Comparison of ENCODE assay signal across 9 cellular contexts in the genomic region with DNA sequence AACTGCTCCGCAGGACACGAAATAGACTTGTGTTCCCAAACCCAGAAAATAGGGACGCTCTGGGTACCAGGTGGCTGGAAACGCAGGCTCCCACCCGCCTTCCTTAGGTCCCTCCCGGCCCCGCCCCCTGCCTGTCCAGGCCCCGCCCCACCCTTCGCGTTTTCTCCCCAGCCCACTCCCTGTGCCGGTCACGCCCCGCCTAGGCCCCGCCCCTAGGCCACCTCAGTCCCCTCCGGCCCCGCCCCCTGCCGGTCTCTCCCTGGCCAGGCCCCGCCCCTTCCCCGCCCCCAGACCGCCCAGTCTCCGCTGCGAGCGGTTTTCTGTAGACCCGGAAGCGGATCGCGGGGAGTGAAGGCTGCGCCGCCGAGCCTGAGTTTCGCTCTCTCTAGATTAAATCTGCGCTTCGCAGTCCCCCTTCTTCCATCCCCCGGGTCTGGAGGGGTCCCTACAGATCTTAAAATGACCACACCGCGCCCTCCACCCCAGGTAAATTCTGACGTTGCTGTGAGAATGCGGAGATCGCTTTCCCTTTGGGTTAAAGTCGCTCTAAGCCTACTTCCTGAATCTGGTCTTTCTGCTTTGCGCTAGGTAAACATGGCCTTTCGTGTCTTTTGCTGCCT. TPM values are rescaled to one million over a fixed set of nuclear protein-coding genes. Genes with fewer than 3 reads are reported as not detected.
DNase-seq lines count a peak whose midpoint lies in the region; ATAC-seq, FAIRE-seq and TF ChIP-seq lines count a peak whose summit lies in the region.
"Had no signal": no experiment of that assay in that cellular context is flagged by ENCODE, and none has a peak within 500 bp of the region (broad histone marks: within the 10 kb centered on the region; RNA-seq: fewer than 3 reads in every experiment).

No MANE protein-coding gene starts in this region.

- H3K27me3 ChIP-seq in adipocyte (replicated peaks; ENCODE audit: control insufficient read depth, insufficient read depth, low read length) (no peaks in the 10 kb centered on the region), heart left ventricle (no peaks in the 10 kb centered on the region), pancreas (no peaks in the 10 kb centered on the region), thoracic aorta (replicated peaks; ENCODE audit: insufficient read depth) (no peaks in the 10 kb centered on the region)

- ATAC-seq in heart left ventricle: peak; percentile 94 to 98 (median 97)
- ATAC-seq in pancreas: peak; percentile 89 to 96 (median 91)
- ATAC-seq in thoracic aorta (ENCODE audit: insufficient number of reproducible peaks, low FRiP score, low read depth): peak; percentile 81
- ATAC-seq in HG03520 (IDR thresholded peaks at IDR 0.05; ENCODE audit: unreplicated experiment): no peak

- H3K9ac ChIP-seq in adipocyte (ENCODE audit: low read length): peak overlapping the region; percentile 91

- intact Hi-C loops in heart left ventricle (cut with DNase I) (loop anchor here (1.0 to 10.0 kb wide), 18 partner anchors 55 to 550 kb away; a partner anchor contains a TSS), pancreas (cut with DNase I) (loop anchor here in 1 of 3 donors (10.0 kb wide), 1 partner anchor 168 kb away; a partner anchor contains a TSS)

- no peak for TF ChIP-seq CTCF in heart left ventricle (IDR thresholded peaks at IDR 0.05)
- no peak for TF ChIP-seq CTCF in pancreas (IDR thresholded peaks at IDR 0.05)
- no peak for TF ChIP-seq CTCF in thoracic aorta (IDR thresholded peaks at IDR 0.05)

- peaks cover 10% of the 10 kb centered on the region for H3K4me1 ChIP-seq in adipocyte (ENCODE audit: control insufficient read depth, insufficient read depth, low read length)
- H3K4me1 ChIP-seq in heart left ventricle: peaks cover 0 to 31% (median 13%) of the 10 kb centered on the region in 12 donors
- no peaks in the 10 kb centered on the region for H3K4me1 ChIP-seq in pancreas
- H3K4me1 ChIP-seq in thoracic aorta (ENCODE audit: control insufficient read depth in 1 of 2, low read depth in 2 of 2): peaks cover 10 to 16% of the 10 kb centered on the region in 2 donors

- peak in 1 of 2 donors; percentile 84 for TF ChIP-seq POLR2A in heart left ventricle (IDR thresholded peaks at IDR 0.05)

- 0 to 1% (median 1%) methylated on average over 20 to 42 of the region's 42 CpGs for WGBS in heart left ventricle, 4 donors
- 1% methylated on average over 41 to 42 of the region's 42 CpGs for WGBS in pancreas, 2 donors

- H3K9me3 ChIP-seq in adipocyte (ENCODE audit: control insufficient read depth, low read length) (peaks cover 24% of the 10 kb centered on the region), heart left ventricle (peaks cover 0 to 43% (median 9%) of the 10 kb centered on the region in 12 donors), pancreas (no peaks in the 10 kb centered on the region), thoracic aorta (peaks cover 19% of the 10 kb centered on the region)

- peak; percentile 91 for DNase-seq in EH (ENCODE audit: low read depth)
- peak; percentile 69 for DNase-seq in HuH-7.5 (ENCODE audit: low spot score)
- DNase-seq in SKM-1 treated with dmso at 0.1 percent for 144 hours (lab: John Stamatoyannopoulos, UW; ENCODE audit: unreplicated experiment): peak; percentile 59
- DNase-seq in adipocyte (ENCODE audit: low read depth): peak; percentile 93
- peak; percentile 99 for DNase-seq in heart left ventricle
- DNase-seq in pancreas: peak; percentile 96 to 100 (median 99)
- peak; percentile 91 for DNase-seq in thoracic aorta (ENCODE audit: low spot score)

- H3K27ac ChIP-seq in heart left ventricle (peak overlapping the region; percentile 54 to 97 (median 84)), pancreas (peak overlapping the region; percentile 47 to 86 (median 72)), thoracic aorta (peak overlapping the region; percentile 83 to 94)

- no peak for FAIRE-seq in pancreas (lab: Jason Lieb, UNC)
- FAIRE-seq: islet of Langerhans had no signal

- H3K4me3 ChIP-seq in adipocyte (ENCODE audit: low read length): peak overlapping the region; percentile 93
- peak overlapping the region; percentile 22 to 98 (median 74) for H3K4me3 ChIP-seq in heart left ventricle
- peak overlapping the region; percentile 49 to 74 (median 56) for H3K4me3 ChIP-seq in pancreas
- H3K4me3 ChIP-seq in thoracic aorta: peak overlapping the region; percentile 100

- H3K36me3 ChIP-seq in adipocyte (ENCODE audit: control insufficient read depth, insufficient read depth, low read length, severe bottlenecking) (peaks cover 14% of the 10 kb centered on the region), heart left ventricle (peaks cover 0 to 15% (median 6%) of the 10 kb centered on the region in 9 donors), pancreas (no peaks in the 10 kb centered on the region), thoracic aorta (peaks cover 3% of the 10 kb centered on the region)

RNA-seq across cellular contexts. Expression of a gene that starts 3.7 kb away (rescaled TPM):
- total RNA-seq in heart left ventricle: 1 to 10 TPM in 4 of 9 donors, under 1 TPM in 5; 0.38 to 3.6 (median 1.00) TPM
- polyA plus RNA-seq in heart left ventricle: 1 to 10 TPM in 1 of 2 donors, under 1 TPM in 1; 0.85 to 1.2 TPM
- total RNA-seq in pancreas: 1 to 10 TPM; 1.4 to 4.0 (median 1.5) TPM
- polyA plus RNA-seq in pancreas: 1 to 10 TPM; 1.4 to 1.9 TPM
- 1 to 10 TPM; 4.5 to 6.6 TPM for total RNA-seq in thoracic aorta

RNA-seq across cellular contexts. Expression of a gene that starts 38.0 kb away (rescaled TPM):
- total RNA-seq in heart left ventricle (10 to 100 TPM in 1 of 9 donors, 1 to 10 TPM in 8; 5.3 to 10.6 (median 8.2) TPM), pancreas (1 to 10 TPM; 4.0 to 8.6 (median 5.5) TPM), thoracic aorta (10 to 100 TPM in 1 of 2 donors, 1 to 10 TPM in 1; 8.8 to 16.6 TPM)
- polyA plus RNA-seq in heart left ventricle (1 to 10 TPM; 2.7 to 3.8 TPM), pancreas (1 to 10 TPM; 2.8 to 2.9 TPM)

RNA-seq across cellular contexts. Expression of a gene that starts 57.8 kb away (rescaled TPM):
- total RNA-seq in heart left ventricle (10 to 100 TPM; 10.3 to 27.8 (median 16.9) TPM), pancreas (1 to 10 TPM; 2.6 to 9.7 (median 5.0) TPM), thoracic aorta (10 to 100 TPM; 20.6 to 21.7 TPM)
- polyA plus RNA-seq in heart left ventricle (10 to 100 TPM; 12.8 to 14.6 TPM), pancreas (1 to 10 TPM; 3.0 to 5.8 TPM)
